Comparison of ENCODE assay signal across 23 cellular contexts in the genomic region with DNA sequence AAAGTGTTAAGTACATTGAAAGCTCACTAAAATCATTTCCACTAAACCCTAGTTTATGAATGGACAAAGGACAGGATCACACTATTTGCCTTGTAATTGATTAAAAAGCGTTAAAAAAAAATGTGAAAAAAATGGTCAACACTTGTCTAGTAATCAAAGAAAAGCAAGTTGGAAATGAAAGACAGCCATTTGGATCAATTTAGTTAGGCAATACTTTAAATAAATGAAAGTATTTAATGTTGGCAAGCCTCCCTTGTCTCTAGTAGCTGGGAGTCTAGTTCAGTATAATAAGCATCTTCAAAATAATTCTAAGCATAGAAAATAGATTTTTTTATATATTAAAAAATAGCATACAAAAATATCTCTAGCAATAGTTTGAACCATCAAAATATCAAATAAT.
"Had no signal": no experiment of that assay in that cellular context is flagged by ENCODE, and none has a peak within 500 bp of the region (broad histone marks: within the 10 kb centered on the region; RNA-seq: fewer than 3 reads in every experiment).

No MANE protein-coding gene starts in this region.

- H3K27ac ChIP-seq: brain microvascular endothelial cell, coronary artery, dorsolateral prefrontal cortex, gastroesophageal sphincter had no signal

- H3K4me1 ChIP-seq: gastroesophageal sphincter had no signal

- DNase-seq: activated CD4-positive, alpha-beta memory T cell treated with anti-CD3 and anti-CD28 coated beads for 36 hours; activated CD4-positive, alpha-beta T cell treated with anti-CD3 and anti-CD28 coated beads for 36 hours; activated CD4-positive, CD25-positive, alpha-beta regulatory T cell; activated CD4-positive, CD25-positive, alpha-beta regulatory T cell treated with anti-CD3 and anti-CD28 coated beads, Interleukin-2, amount 50 U/mL, for 72 hours; activated CD8-positive, alpha-beta memory T cell treated with anti-CD3 and anti-CD28 coated beads, Interleukin-2, amount 10 ng/mL, durations not matched to agents 7 days and 5 days; activated CD8-positive, alpha-beta memory T cell treated with anti-CD3 and anti-CD28 coated beads, Interleukin-2, amount 50 U/mL, for 4 hours; activated CD8-positive, alpha-beta T cell treated with anti-CD3 and anti-CD28 coated beads, Interleukin-2, amount 10 ng/mL, durations not matched to agents 7 days and 5 days; activated gamma-delta T cell; activated naive CD4-positive, alpha-beta T cell treated with anti-CD3 and anti-CD28 coated beads, Interleukin-2, amount 50 U/mL, for 16 hours; activated naive CD4-positive, alpha-beta T cell treated with Interleukin-2 at 50 U/mL for 16 hours; activated T-cell treated with anti-CD3 and anti-CD28 coated beads, Interleukin-2, amount 50 U/mL, for 1 hour; activated T-cell treated with anti-CD3 and anti-CD28 coated beads, Interleukin-2, amount 50 U/mL, for 48 hours; amniotic stem cell; anterior cingulate cortex; brain microvascular endothelial cell; dorsolateral prefrontal cortex; effector memory CD4-positive, alpha-beta T cell; endodermal cell; foreskin melanocyte; T-helper 2 cell had no signal

- ATAC-seq: activated CD4-positive, alpha-beta T cell treated with anti-CD3 and anti-CD28 coated beads for 36 hours; activated CD8-positive, alpha-beta memory T cell treated with anti-CD3 and anti-CD28 coated beads, Interleukin-2, amount 10 ng/mL, durations not matched to agents 7 days and 5 days; activated CD8-positive, alpha-beta T cell treated with anti-CD3 and anti-CD28 coated beads, Interleukin-2, amount 10 ng/mL, durations not matched to agents 7 days and 5 days; esophagus mucosa; gastroesophageal sphincter had no signal

- H3K4me3 ChIP-seq: coronary artery, dorsolateral prefrontal cortex, gastroesophageal sphincter had no signal

- H3K9me3 ChIP-seq: gastroesophageal sphincter had no signal

- H3K27me3 ChIP-seq: brain microvascular endothelial cell, dorsolateral prefrontal cortex, gastroesophageal sphincter had no signal

- H3K36me3 ChIP-seq: brain microvascular endothelial cell, gastroesophageal sphincter had no signal
